ENCODE assay signal across 8 cellular contexts in the genomic region with DNA sequence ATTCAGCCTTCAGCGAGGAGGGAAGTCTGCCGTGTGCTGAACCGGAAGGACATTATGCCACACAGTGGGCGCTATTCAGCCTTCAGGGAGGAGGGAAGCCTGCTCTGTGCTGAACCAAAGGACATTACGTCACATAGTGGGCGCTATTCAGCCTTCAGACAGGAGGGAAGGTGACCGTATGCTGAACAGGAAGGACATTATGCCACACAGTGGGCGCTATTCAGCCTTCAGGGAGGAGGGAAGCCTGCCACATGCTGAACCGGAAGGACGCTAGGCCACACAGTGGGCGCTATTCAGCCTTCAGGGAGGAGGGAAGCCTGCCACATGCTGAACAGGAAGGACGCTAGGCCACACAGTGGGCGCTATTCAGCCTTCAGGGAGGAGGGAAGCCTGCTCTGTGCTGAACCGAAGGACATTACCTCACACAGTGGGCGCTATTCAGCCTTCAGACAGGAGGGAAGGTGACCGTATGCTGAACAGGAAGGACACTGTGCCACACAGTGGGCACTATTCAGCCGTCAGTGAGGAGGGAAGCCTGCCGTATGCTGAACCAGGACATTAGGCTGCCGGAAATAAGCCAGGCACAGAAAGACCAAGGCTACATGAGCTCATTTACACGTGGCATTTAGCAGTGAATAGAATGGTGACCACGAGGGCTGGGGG.
DNase-seq lines count a peak whose midpoint lies in the region; ATAC-seq and TF ChIP-seq lines count a peak whose summit lies in the region.
"Not testable (repeated sequence)": the region's sequence is repeated elsewhere in the genome, so short reads cannot be mapped to it uniquely, and the experiment has no call there.

No MANE protein-coding gene starts in this region.

- H3K36me3 ChIP-seq in esophagus muscularis mucosa, result peaks cover 6 to 40% (median 21%) of the 10 kb centered on the region in 4 donors
- peaks cover 10 to 13% (median 11%) of the 10 kb centered on the region in 3 donors for H3K36me3 ChIP-seq in skeletal muscle tissue (ENCODE audit: control insufficient read depth in 3 of 3, insufficient read depth in 3 of 3, low read length in 3 of 3)
- peaks cover 11% of the 10 kb centered on the region for H3K36me3 ChIP-seq in upper lobe of right lung

- H3K27ac ChIP-seq in esophagus muscularis mucosa (replicated peaks in 1 of 4), result peak overlapping the region; percentile 37 to 76 (median 52)
- H3K27ac ChIP-seq in skeletal muscle tissue (ENCODE audit: low read depth, low read length), result peak overlapping the region; percentile 59
- not testable (repeated sequence) for H3K27ac ChIP-seq in upper lobe of right lung

- intact Hi-C loops in esophagus muscularis mucosa (cut with DNase I); upper lobe of right lung (cut with DNase I): not testable (repeated sequence)

- H3K9me3 Mint-ChIP-seq in naive thymus-derived CD8-positive, alpha-beta T cell, result not testable (repeated sequence)

- H3K4me3 ChIP-seq in esophagus muscularis mucosa, upper lobe of right lung: not testable (repeated sequence)
- H3K4me3 ChIP-seq in skeletal muscle tissue (ENCODE audit: low read length in 3 of 3), result peak overlapping the region in 1 of 3 donors; percentile 13

- not testable (repeated sequence) for ATAC-seq in naive thymus-derived CD8-positive, alpha-beta T cell
- ATAC-seq in upper lobe of right lung, result peak; percentile 5

- POLR2A ChIA-PET in naive thymus-derived CD8-positive, alpha-beta T cell (lab: Charles Lee), result not testable (repeated sequence)

- H3K4me1 Mint-ChIP-seq in naive thymus-derived CD8-positive, alpha-beta T cell, result peaks cover 2 to 12% (median 7%) of the 10 kb centered on the region in 4 donors

- DNase-seq in ELF-1 (ENCODE audit: low read depth, low spot score) (peak; percentile 30), NCI-H69 (lab: John Stamatoyannopoulos, UW) (peak; percentile 26), anterior cingulate cortex (lab: John Stamatoyannopoulos, UW) (peak in 54 of 58 donors; percentile 21 to 95 (median 78)), hypothalamus (lab: John Stamatoyannopoulos, UW) (peak in 47 of 51 donors; percentile 21 to 96 (median 76))
- not testable (repeated sequence) for DNase-seq in esophagus muscularis mucosa (ENCODE audit: extremely low spot score); upper lobe of right lung
- DNase-seq in naive thymus-derived CD8-positive, alpha-beta T cell, result peak in 1 of 10 donors; percentile 31

- H3K36me3 Mint-ChIP-seq in naive thymus-derived CD8-positive, alpha-beta T cell, result not testable (repeated sequence)

- H3K27me3 ChIP-seq in esophagus muscularis mucosa; skeletal muscle tissue (ENCODE audit: control insufficient read depth in 3 of 3, insufficient read depth in 3 of 3, low read length in 3 of 3); upper lobe of right lung: not testable (repeated sequence)

- peak overlapping the region in 2 of 10 donors; percentile 27 to 48 for H3K4me3 Mint-ChIP-seq in naive thymus-derived CD8-positive, alpha-beta T cell

- not testable (repeated sequence) for TF ChIP-seq CTCF in esophagus muscularis mucosa (IDR thresholded peaks at IDR 0.05); upper lobe of right lung (IDR thresholded peaks at IDR 0.05)

- not testable (repeated sequence) for TF ChIP-seq EP300 in esophagus muscularis mucosa (IDR thresholded peaks at IDR 0.05)

- peak overlapping the region in 1 of 3 donors; percentile 60 for H3K9ac ChIP-seq in skeletal muscle tissue (ENCODE audit: low read depth in 1 of 3, low read length in 3 of 3)

- H3K4me1 ChIP-seq in esophagus muscularis mucosa, result peaks cover 18 to 36% (median 34%) of the 10 kb centered on the region in 4 donors
- H3K4me1 ChIP-seq in skeletal muscle tissue (ENCODE audit: control insufficient read depth in 3 of 3, insufficient read depth in 3 of 3, low read length in 3 of 3), result peaks cover 3 to 35% (median 28%) of the 10 kb centered on the region in 3 donors
- H3K4me1 ChIP-seq in upper lobe of right lung, result peaks cover 13% of the 10 kb centered on the region

- H3K27ac Mint-ChIP-seq in naive thymus-derived CD8-positive, alpha-beta T cell, result peak overlapping the region in 7 of 10 donors; percentile 12 to 88 (median 50)

- H3K27me3 Mint-ChIP-seq in naive thymus-derived CD8-positive, alpha-beta T cell, result not testable (repeated sequence)

- WGBS in esophagus muscularis mucosa, result 65% methylated on average over 19 of the region's 21 CpGs

- not testable (repeated sequence) for TF ChIP-seq POLR2A in esophagus muscularis mucosa (IDR thresholded peaks at IDR 0.05; ENCODE audit: low read depth)

- not testable (repeated sequence) for H3K9me3 ChIP-seq in esophagus muscularis mucosa; skeletal muscle tissue (ENCODE audit: control insufficient read depth in 3 of 3, low read length in 3 of 3); upper lobe of right lung
